Comparison of ENCODE assay signal across 8 cellular contexts in genomic region chr1:91712981-91713841, GRCh38.
A peak's percentile ranks its signal among the peaks of the same experiment; 100 is the strongest.
DNase-seq lines count a peak whose midpoint lies in the region; ATAC-seq, FAIRE-seq and TF ChIP-seq lines count a peak whose summit lies in the region.

No MANE protein-coding gene starts in this region.

- no peak for DNase-seq in GM12892 (ENCODE audit: insufficient read length)
- DNase-seq in SK-N-SH: no peak
- no peak for DNase-seq in esophagus squamous epithelium (lab: John Stamatoyannopoulos, UW)
- no peak for DNase-seq in sciatic nerve (ENCODE audit: low spot score)
- no peak for DNase-seq in caudate nucleus (lab: John Stamatoyannopoulos, UW)
- no peak for DNase-seq in GDM1 (lab: John Stamatoyannopoulos, UW)
- DNase-seq in NCI-H1048 (lab: John Stamatoyannopoulos, UW): no peak

- TF ChIP-seq EP300 in SK-N-SH (IDR thresholded peaks at IDR 0.05; ENCODE audit: borderline replicate concordance in 1 of 2, low read depth in 1 of 2, low read length in 1 of 2): no peak

- TF ChIP-seq POLR2A in GM12892 (IDR thresholded peaks at IDR 0.05; ENCODE audit: low read depth, low read length) (no peak), esophagus squamous epithelium (IDR thresholded peaks at IDR 0.05) (no peak)

- no peak overlapping the region for H3K9ac ChIP-seq in SK-N-SH

- no peak overlapping the region for H2AFZ ChIP-seq in SK-N-SH (ENCODE audit: low read depth)

- CTCF ChIA-PET in SK-N-SH (lab: Yijun Ruan, JAX): no interaction called here

- WGBS in SK-N-SH (ENCODE audit: low lambda C conversion rate): 19% methylated on average over 13 of the region's 15 CpGs
- WGBS in esophagus squamous epithelium, 2 donors: 36 to 52% methylated on average over 15 of the region's 15 CpGs

- POLR2A ChIA-PET in SK-N-SH (lab: Yijun Ruan, JAX): no interaction called here

- no peaks in the 10 kb centered on the region for H3F3A ChIP-seq in SK-N-SH (replicated peaks; ENCODE audit: insufficient read depth)

- H3K9me3 ChIP-seq in SK-N-SH (no peaks in the 10 kb centered on the region), esophagus squamous epithelium (no peaks in the 10 kb centered on the region)

- no peaks in the 10 kb centered on the region for H3K79me2 ChIP-seq in SK-N-SH (ENCODE audit: insufficient read depth)

- H3K36me3 ChIP-seq in SK-N-SH (replicated peaks in 1 of 2; ENCODE audit: control insufficient read depth in 1 of 2, insufficient read depth in 2 of 2, low read length in 1 of 2) (no peaks in the 10 kb centered on the region), esophagus squamous epithelium (peaks cover 0 to 82% (median 4%) of the 10 kb centered on the region in 3 donors)

- TF ChIP-seq CTCF in SK-N-SH (IDR thresholded peaks at IDR 0.05): no peak
- TF ChIP-seq CTCF in esophagus squamous epithelium (IDR thresholded peaks at IDR 0.05): no peak

- H3K27ac ChIP-seq in SK-N-SH (ENCODE audit: low read depth in 2 of 2, low read length in 1 of 2): no peak overlapping the region
- peak overlapping the region; percentile 49 to 89 (median 80) for H3K27ac ChIP-seq in esophagus squamous epithelium
- H3K27ac ChIP-seq in caudate nucleus (ENCODE audit: low read depth, low read length): no peak overlapping the region

- no peaks in the 10 kb centered on the region for H4K20me1 ChIP-seq in SK-N-SH (ENCODE audit: insufficient read depth)

- intact Hi-C loops in esophagus squamous epithelium (cut with DNase I): no loop called here
- intact Hi-C loops in sciatic nerve (cut with DNase I): no loop called here

- 0 out of 2 replicates have a peak overlapping the region, but pooled peaks have one; percentile 25 for H3K4me2 ChIP-seq in SK-N-SH

- FAIRE-seq in GM12892 (lab: Jason Lieb, UNC): peak; percentile 71

- no peaks in the 10 kb centered on the region for H3K9me2 ChIP-seq in SK-N-SH

- H3K4me3 ChIP-seq in SK-N-SH (ENCODE audit: low read depth in 2 of 2, low read length in 1 of 2) (no peak overlapping the region), esophagus squamous epithelium (peak overlapping the region in 1 of 4 donors; percentile 19)

- H3K4me1 ChIP-seq in SK-N-SH (ENCODE audit: control insufficient read depth in 1 of 2, insufficient read depth in 2 of 2, low read depth in 1 of 2, low read length in 1 of 2): no peaks in the 10 kb centered on the region
- H3K4me1 ChIP-seq in esophagus squamous epithelium: peaks cover 0 to 38% (median 12%) of the 10 kb centered on the region in 3 donors

- no peak for TF ChIP-seq RAD21 in SK-N-SH (IDR thresholded peaks at IDR 0.05; ENCODE audit: low read length)

- H3K27me3 ChIP-seq in SK-N-SH (ENCODE audit: insufficient read depth): peaks cover 19% of the 10 kb centered on the region; the same call in 1 of the 2 replicates
- no peaks in the 10 kb centered on the region for H3K27me3 ChIP-seq in esophagus squamous epithelium

- peak; percentile 72 for ATAC-seq in HG02571 (IDR thresholded peaks at IDR 0.05; ENCODE audit: unreplicated experiment)
- ATAC-seq in sciatic nerve: peak; percentile 96

TF ChIP-seq in SK-N-SH, 30 proteins besides CTCF, POLR2A, EP300 and RAD21:
- no peak for TF ChIP-seq GABPA (IDR thresholded peaks at IDR 0.05; ENCODE audit: low read depth)

Comparison
In these comparisons a context has a peak if more than half of its experiments do, and no peak if none do; other contexts are left out.
1. H3K27ac ChIP-seq: peak in esophagus squamous epithelium (4 of 4); none in SK-N-SH (0 of 2) and caudate nucleus (single experiment).